In the genomic region with DNA sequence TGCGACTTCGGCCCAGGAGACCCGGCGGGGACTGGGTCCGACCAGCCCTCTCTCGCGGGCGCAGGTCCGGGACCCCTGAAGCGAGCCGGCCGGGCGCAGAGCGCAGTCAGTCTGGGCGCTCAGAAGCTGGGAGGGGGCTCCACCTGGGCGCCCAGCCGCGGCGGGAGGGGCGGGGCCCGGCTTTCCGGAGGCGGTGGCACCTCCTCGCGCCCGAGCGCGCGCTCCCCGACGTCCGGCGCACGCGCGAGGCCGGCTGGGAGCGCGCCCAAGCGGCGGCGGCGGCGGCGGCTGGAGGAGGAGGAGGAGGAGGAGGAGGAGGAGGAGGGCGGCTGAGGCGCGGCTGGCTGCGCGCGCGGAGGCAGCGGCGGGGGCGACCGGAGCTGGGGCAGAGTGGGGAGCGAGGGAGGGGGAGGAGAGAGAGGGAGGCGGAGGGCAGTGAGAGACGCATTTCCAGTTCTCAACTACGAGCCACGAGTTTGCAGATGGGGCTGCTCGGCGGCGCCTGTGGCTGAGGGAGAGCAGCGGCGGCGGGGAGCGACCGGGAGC, we compare ENCODE assay signal across 8 cellular contexts. TPM values are rescaled to one million over a fixed set of nuclear protein-coding genes. Genes with fewer than 3 reads are reported as not detected.
DNase-seq lines count a peak whose midpoint lies in the region; ATAC-seq and TF ChIP-seq lines count a peak whose summit lies in the region.

A gene with protein sequence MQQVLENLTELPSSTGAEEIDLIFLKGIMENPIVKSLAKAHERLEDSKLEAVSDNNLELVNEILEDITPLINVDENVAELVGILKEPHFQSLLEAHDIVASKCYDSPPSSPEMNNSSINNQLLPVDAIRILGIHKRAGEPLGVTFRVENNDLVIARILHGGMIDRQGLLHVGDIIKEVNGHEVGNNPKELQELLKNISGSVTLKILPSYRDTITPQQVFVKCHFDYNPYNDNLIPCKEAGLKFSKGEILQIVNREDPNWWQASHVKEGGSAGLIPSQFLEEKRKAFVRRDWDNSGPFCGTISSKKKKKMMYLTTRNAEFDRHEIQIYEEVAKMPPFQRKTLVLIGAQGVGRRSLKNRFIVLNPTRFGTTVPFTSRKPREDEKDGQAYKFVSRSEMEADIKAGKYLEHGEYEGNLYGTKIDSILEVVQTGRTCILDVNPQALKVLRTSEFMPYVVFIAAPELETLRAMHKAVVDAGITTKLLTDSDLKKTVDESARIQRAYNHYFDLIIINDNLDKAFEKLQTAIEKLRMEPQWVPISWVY (plus strand): TSS at position 445 of the 546 bp plus-strand sequence. CDS start 50,216 bp downstream, outside the sequence.

- DNase-seq in AG09319 (ENCODE audit: extremely low read depth, low read depth) (peak; percentile 28), NCI-H510A treated with DMSO at 0.1 percent for 48 hours (lab: John Stamatoyannopoulos, UW) (peak; percentile 72), lung microvascular endothelial cell (ENCODE audit: low read depth in 2 of 2) (peak; percentile 72 to 74)
- DNase-seq in activated CD4-positive, alpha-beta memory T cell treated with anti-CD3 and anti-CD28 coated beads, Interleukin-2, amount 10 ng/mL, durations not matched to agents 7 days and 5 days = peak; percentile 81
- peak; percentile 65 for DNase-seq in effector CD4-positive, alpha-beta T cell
- DNase-seq in stimulated activated CD4-positive, alpha-beta T cell treated with anti-CD3 and anti-CD28 coated beads, TNF-alpha, amount 100 ng/mL, for 48 hours (ENCODE audit: low read depth in 3 of 3) = peak; percentile 40 to 67 (median 43)

- H3K36me3 Mint-ChIP-seq in activated CD4-positive, alpha-beta memory T cell treated with anti-CD3 and anti-CD28 coated beads, Interleukin-2, amount 10 ng/mL, durations not matched to agents 7 days and 5 days (ENCODE audit: low read depth) = no peaks in the 10 kb centered on the region

- CTCF ChIA-PET in activated CD4-positive, alpha-beta memory T cell treated with anti-CD3 and anti-CD28 coated beads, Interleukin-2, amount 10 ng/mL, durations not matched to agents 7 days and 5 days (lab: Charles Lee) = interaction anchor here (0.8 to 1.7 kb wide), 4 partner anchors 10 to 248 kb away, joined by 3 to 4 read pairs (median 4); no protein-coding TSS in a partner anchor

- no peak for TF ChIP-seq CTCF in AG09319 (IDR thresholded peaks at IDR 0.05; ENCODE audit: low read depth, low read length)

- H3K4me3 Mint-ChIP-seq in activated CD4-positive, alpha-beta memory T cell treated with anti-CD3 and anti-CD28 coated beads, Interleukin-2, amount 10 ng/mL, durations not matched to agents 7 days and 5 days = peak within 1 kb of the TSS; percentile 89

- H3K4me1 Mint-ChIP-seq in activated CD4-positive, alpha-beta memory T cell treated with anti-CD3 and anti-CD28 coated beads, Interleukin-2, amount 10 ng/mL, durations not matched to agents 7 days and 5 days = peaks cover 25% of the 10 kb centered on the region

- ATAC-seq in GM19023 (IDR thresholded peaks at IDR 0.05; ENCODE audit: unreplicated experiment) = peak; percentile 53
- peak; percentile 34 for ATAC-seq in HG03175 (IDR thresholded peaks at IDR 0.05; ENCODE audit: unreplicated experiment)

- H3K27ac Mint-ChIP-seq in activated CD4-positive, alpha-beta memory T cell treated with anti-CD3 and anti-CD28 coated beads, Interleukin-2, amount 10 ng/mL, durations not matched to agents 7 days and 5 days = peak within 1 kb of the TSS; percentile 78

- POLR2A ChIA-PET in activated CD4-positive, alpha-beta memory T cell treated with anti-CD3 and anti-CD28 coated beads, Interleukin-2, amount 10 ng/mL, durations not matched to agents 7 days and 5 days (lab: Charles Lee) = interaction anchor here (1.1 to 1.8 kb wide), 4 partner anchors 15 to 552 kb away, joined by 3 to 4 read pairs (median 4); a partner anchor contains a TSS

- peaks cover 36% of the 10 kb centered on the region for H3K27me3 Mint-ChIP-seq in activated CD4-positive, alpha-beta memory T cell treated with anti-CD3 and anti-CD28 coated beads, Interleukin-2, amount 10 ng/mL, durations not matched to agents 7 days and 5 days

- no peaks in the 10 kb centered on the region for H3K9me3 Mint-ChIP-seq in activated CD4-positive, alpha-beta memory T cell treated with anti-CD3 and anti-CD28 coated beads, Interleukin-2, amount 10 ng/mL, durations not matched to agents 7 days and 5 days

RNA-seq across cellular contexts. Expression of the gene that starts here (rescaled TPM):
- 10 to 100 TPM; 13.2 to 18.7 TPM for total RNA-seq in activated CD4-positive, alpha-beta memory T cell treated with anti-CD3 and anti-CD28 coated beads, Interleukin-2, amount 10 ng/mL, durations not matched to agents 7 days and 5 days
- 7.0 and 15.3 TPM in 2 replicates for total RNA-seq in lung microvascular endothelial cell

Comparison
In these comparisons a context has a peak if more than half of its experiments do, and no peak if none do; other contexts are left out.
1. Peak in every context shown above with its lines: DNase-seq and ATAC-seq.
2. DNase-seq: peak in every context shown above with its lines; median percentile 81 in activated CD4-positive, alpha-beta memory T cell treated with anti-CD3 and anti-CD28 coated beads, Interleukin-2, amount 10 ng/mL, durations not matched to agents 7 days and 5 days; 73 in lung microvascular endothelial cell; 72 in NCI-H510A treated with DMSO at 0.1 percent for 48 hours; 65 in effector CD4-positive, alpha-beta T cell; 43 in stimulated activated CD4-positive, alpha-beta T cell treated with anti-CD3 and anti-CD28 coated beads, TNF-alpha, amount 100 ng/mL, for 48 hours; 28 in AG09319.